29 cellular contexts compared by ENCODE assay signal in the genomic region with DNA sequence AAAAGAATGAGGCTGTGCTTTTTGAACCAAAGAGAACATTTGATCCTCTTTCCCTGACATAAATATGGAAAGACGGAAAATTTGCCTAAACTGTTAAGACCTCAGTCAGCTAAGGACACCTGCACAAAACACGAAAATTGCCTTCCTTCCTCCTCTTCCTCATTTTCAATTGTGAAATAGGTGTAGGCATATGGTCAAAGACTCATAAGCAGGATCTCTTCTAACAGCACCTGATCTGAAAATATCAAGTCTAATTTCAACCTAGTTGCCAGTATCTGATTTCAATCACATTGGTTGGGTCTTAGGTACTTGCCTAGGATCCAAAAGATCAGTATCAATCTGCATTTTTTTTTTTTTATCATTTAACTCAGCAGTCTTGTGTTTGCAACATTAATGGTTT.
"Had no signal": no experiment of that assay in that cellular context is flagged by ENCODE, and none has a peak within 500 bp of the region (broad histone marks: within the 10 kb centered on the region; RNA-seq: fewer than 3 reads in every experiment).

No MANE protein-coding gene starts in this region.

- DNase-seq: activated CD4-positive, alpha-beta memory T cell treated with anti-CD3 and anti-CD28 coated beads, Interleukin-2, amount 10 ng/mL, durations not matched to agents 7 days and 5 days; activated CD4-positive, alpha-beta T cell treated with anti-CD3 and anti-CD28 coated beads for 1 hour; activated CD4-positive, alpha-beta T cell treated with anti-CD3 and anti-CD28 coated beads for 4 hours; activated CD4-positive, alpha-beta T cell treated with anti-CD3 and anti-CD28 coated beads, Interleukin-2, amount 10 ng/mL, durations not matched to agents 7 days and 5 days; activated CD4-positive, alpha-beta T cell treated with anti-CD3 and anti-CD28 coated beads, Interleukin-2, amount 50 U/mL, for 4 hours; activated CD8-positive, alpha-beta memory T cell treated with anti-CD3 and anti-CD28 coated beads, Interleukin-2, amount 50 U/mL, for 48 hours; activated gamma-delta T cell; activated naive CD4-positive, alpha-beta T cell; activated naive CD4-positive, alpha-beta T cell treated with anti-CD3 and anti-CD28 coated beads, Interleukin-2, amount 10 ng/mL, durations not matched to agents 7 days and 5 days; activated naive CD8-positive, alpha-beta T cell treated with anti-CD3 and anti-CD28 coated beads, Interleukin-2, amount 10 ng/mL, durations not matched to agents 7 days and 5 days; activated T-cell treated with anti-CD3 and anti-CD28 coated beads for 4 hours; activated T-cell treated with anti-CD3 and anti-CD28 coated beads, Interleukin-2, amount 50 U/mL, for 24 hours; activated T-cell treated with anti-CD3 and anti-CD28 coated beads, Interleukin-2, amount 50 U/mL, for 72 hours; anterior cingulate cortex; brain microvascular endothelial cell; dorsolateral prefrontal cortex; effector memory CD4-positive, alpha-beta T cell; erythroblast; foreskin keratinocyte; gastrocnemius medialis; glutamatergic neuron; heart left ventricle; hypothalamus had no signal

- H3K27ac ChIP-seq: brain microvascular endothelial cell, coronary artery, dorsolateral prefrontal cortex, esophagus muscularis mucosa, foreskin keratinocyte, gastrocnemius medialis, heart left ventricle had no signal

- H3K4me1 ChIP-seq: esophagus muscularis mucosa had no signal

- H3K36me3 ChIP-seq: brain microvascular endothelial cell, esophagus muscularis mucosa, gastrocnemius medialis, heart left ventricle had no signal

- H3K27me3 ChIP-seq: brain microvascular endothelial cell, dorsolateral prefrontal cortex, esophagus muscularis mucosa, foreskin keratinocyte, gastrocnemius medialis, heart left ventricle had no signal

- ATAC-seq: activated naive CD4-positive, alpha-beta T cell treated with anti-CD3 and anti-CD28 coated beads, Interleukin-2, amount 50 U/mL, for 72 hours; activated T-cell treated with anti-CD3 and anti-CD28 coated beads, Interleukin-2, amount 50 U/mL, for 72 hours; foreskin keratinocyte; heart left ventricle; WTC11 had no signal

- H3K27ac Mint-ChIP-seq: activated CD4-positive, alpha-beta memory T cell treated with anti-CD3 and anti-CD28 coated beads, Interleukin-2, amount 10 ng/mL, durations not matched to agents 7 days and 5 days; activated CD4-positive, alpha-beta T cell treated with anti-CD3 and anti-CD28 coated beads, Interleukin-2, amount 10 ng/mL, durations not matched to agents 7 days and 5 days; activated naive CD4-positive, alpha-beta T cell treated with anti-CD3 and anti-CD28 coated beads, Interleukin-2, amount 10 ng/mL, durations not matched to agents 7 days and 5 days; activated naive CD4-positive, alpha-beta T cell treated with anti-CD3 and anti-CD28 coated beads, Interleukin-2, amount 50 U/mL, for 72 hours; activated naive CD8-positive, alpha-beta T cell treated with anti-CD3 and anti-CD28 coated beads, Interleukin-2, amount 10 ng/mL, durations not matched to agents 7 days and 5 days; activated T-cell treated with anti-CD3 and anti-CD28 coated beads, Interleukin-2, amount 50 U/mL, for 24 hours; activated T-cell treated with anti-CD3 and anti-CD28 coated beads, Interleukin-2, amount 50 U/mL, for 72 hours; dendritic cell treated with granulocyte-macrophage colony-stimulating factor and Interleukin-4, amounts not matched to agents 40 ng/mL and 50 ng/mL, for 4 days; WTC11 had no signal

- H3K9me3 ChIP-seq: esophagus muscularis mucosa, gastrocnemius medialis had no signal

- H3K27me3 Mint-ChIP-seq: activated CD4-positive, alpha-beta memory T cell treated with anti-CD3 and anti-CD28 coated beads, Interleukin-2, amount 10 ng/mL, durations not matched to agents 7 days and 5 days; activated CD4-positive, alpha-beta T cell treated with anti-CD3 and anti-CD28 coated beads, Interleukin-2, amount 10 ng/mL, durations not matched to agents 7 days and 5 days; activated naive CD4-positive, alpha-beta T cell treated with anti-CD3 and anti-CD28 coated beads, Interleukin-2, amount 10 ng/mL, durations not matched to agents 7 days and 5 days; activated naive CD8-positive, alpha-beta T cell treated with anti-CD3 and anti-CD28 coated beads, Interleukin-2, amount 10 ng/mL, durations not matched to agents 7 days and 5 days; activated T-cell treated with anti-CD3 and anti-CD28 coated beads, Interleukin-2, amount 50 U/mL, for 24 hours; central memory CD8-positive, alpha-beta T cell; dendritic cell treated with granulocyte-macrophage colony-stimulating factor and Interleukin-4, amounts not matched to agents 40 ng/mL and 50 ng/mL, for 4 days had no signal

- H3K4me1 Mint-ChIP-seq: activated CD4-positive, alpha-beta memory T cell treated with anti-CD3 and anti-CD28 coated beads, Interleukin-2, amount 10 ng/mL, durations not matched to agents 7 days and 5 days; activated CD4-positive, alpha-beta T cell treated with anti-CD3 and anti-CD28 coated beads, Interleukin-2, amount 10 ng/mL, durations not matched to agents 7 days and 5 days; activated naive CD4-positive, alpha-beta T cell treated with anti-CD3 and anti-CD28 coated beads, Interleukin-2, amount 10 ng/mL, durations not matched to agents 7 days and 5 days; activated naive CD8-positive, alpha-beta T cell treated with anti-CD3 and anti-CD28 coated beads, Interleukin-2, amount 10 ng/mL, durations not matched to agents 7 days and 5 days; central memory CD8-positive, alpha-beta T cell had no signal

- H3K4me3 ChIP-seq: coronary artery, dorsolateral prefrontal cortex, esophagus muscularis mucosa, gastrocnemius medialis, heart left ventricle had no signal

- H3K9me3 Mint-ChIP-seq: activated naive CD8-positive, alpha-beta T cell treated with anti-CD3 and anti-CD28 coated beads, Interleukin-2, amount 10 ng/mL, durations not matched to agents 7 days and 5 days; central memory CD8-positive, alpha-beta T cell; dendritic cell treated with granulocyte-macrophage colony-stimulating factor and Interleukin-4, amounts not matched to agents 40 ng/mL and 50 ng/mL, for 4 days had no signal

- H3K4me3 Mint-ChIP-seq: activated CD4-positive, alpha-beta memory T cell treated with anti-CD3 and anti-CD28 coated beads, Interleukin-2, amount 10 ng/mL, durations not matched to agents 7 days and 5 days; activated CD4-positive, alpha-beta T cell treated with anti-CD3 and anti-CD28 coated beads, Interleukin-2, amount 10 ng/mL, durations not matched to agents 7 days and 5 days; activated naive CD4-positive, alpha-beta T cell treated with anti-CD3 and anti-CD28 coated beads, Interleukin-2, amount 10 ng/mL, durations not matched to agents 7 days and 5 days; activated naive CD8-positive, alpha-beta T cell treated with anti-CD3 and anti-CD28 coated beads, Interleukin-2, amount 10 ng/mL, durations not matched to agents 7 days and 5 days; activated T-cell treated with anti-CD3 and anti-CD28 coated beads, Interleukin-2, amount 50 U/mL, for 24 hours; activated T-cell treated with anti-CD3 and anti-CD28 coated beads, Interleukin-2, amount 50 U/mL, for 72 hours; central memory CD8-positive, alpha-beta T cell; dendritic cell treated with granulocyte-macrophage colony-stimulating factor and Interleukin-4, amounts not matched to agents 40 ng/mL and 50 ng/mL, for 4 days; WTC11 had no signal
